ENCODE assay signal across 8 cellular contexts in genomic region chr14:34713681-34714319, GRCh38. TPM values are rescaled to one million over a fixed set of nuclear protein-coding genes. Genes with fewer than 3 reads are reported as not detected.
DNase-seq lines count a peak whose midpoint lies in the region; ATAC-seq and TF ChIP-seq lines count a peak whose summit lies in the region.

No MANE protein-coding gene starts in this region.

- peak; percentile 73 for DNase-seq in BJ (ENCODE audit: low read depth)
- peak; percentile 77 for DNase-seq in Karpas-422
- peak; percentile 31 to 42 for DNase-seq in activated CD4-positive, alpha-beta T cell treated with anti-CD3 and anti-CD28 coated beads, Interleukin-2, amount 50 U/mL, for 4 hours
- peak; percentile 32 to 66 for DNase-seq in erythroblast (lab: John Stamatoyannopoulos, UW)
- peak; percentile 68 for DNase-seq in stromal cell of bone marrow (ENCODE audit: low read depth)

- no peak for TF ChIP-seq POLR2A in erythroblast (IDR thresholded peaks at IDR 0.05; ENCODE audit: low read length)

- H3K36me3 ChIP-seq in BJ (ENCODE audit: control insufficient read depth, insufficient read depth, low read length) = no peaks in the 10 kb centered on the region
- H3K36me3 ChIP-seq in Karpas-422 (ENCODE audit: insufficient read depth, low read length) = peaks cover 8% of the 10 kb centered on the region; the same call in 1 of the 2 replicates
- no peaks in the 10 kb centered on the region for H3K36me3 ChIP-seq in mucosa of stomach (ENCODE audit: control insufficient read depth, insufficient read depth, low read length)

- H3K4me1 ChIP-seq in Karpas-422 (ENCODE audit: low read length) (peaks cover 51% of the 10 kb centered on the region), mucosa of stomach (ENCODE audit: control insufficient read depth, insufficient read depth, low read length) (peaks cover 7% of the 10 kb centered on the region)

- H3K79me2 ChIP-seq in Karpas-422 (ENCODE audit: low read length) = peaks cover 28% of the 10 kb centered on the region

- peak overlapping the region; percentile 97 for H3K4me2 ChIP-seq in Karpas-422 (ENCODE audit: low read depth, low read length, poor library complexity, severe bottlenecking)

- H3K9me3 ChIP-seq in Karpas-422 (ENCODE audit: low read length) (no peaks in the 10 kb centered on the region), mucosa of stomach (ENCODE audit: control insufficient read depth, low read length) (no peaks in the 10 kb centered on the region)

- ATAC-seq in GM19372 (IDR thresholded peaks at IDR 0.05; ENCODE audit: low read depth, unreplicated experiment) (peak; percentile 11), HG02884 (IDR thresholded peaks at IDR 0.05; ENCODE audit: unreplicated experiment) (no peak)

- peak overlapping the region; percentile 90 for H3K9ac ChIP-seq in Karpas-422 (ENCODE audit: low read length)
- H3K9ac ChIP-seq in mucosa of stomach (ENCODE audit: low read length) = peak overlapping the region; percentile 86

- TF ChIP-seq CTCF in BJ (IDR thresholded peaks at IDR 0.05; ENCODE audit: insufficient read depth, low read depth, low read length) = no peak

- H2AFZ ChIP-seq in Karpas-422 (ENCODE audit: low read length) = peak overlapping the region; percentile 87; the same call in 1 of the 2 replicates

- POLR2A ChIA-PET in BJ (lab: Charles Lee) = interaction anchor here (0.5 to 0.6 kb wide), 2 partner anchors 13 to 161 kb away, joined by 3 read pairs; no protein-coding TSS in a partner anchor

- H3K9me2 ChIP-seq in Karpas-422 (replicated peaks; ENCODE audit: insufficient read depth, low read length) = no peaks in the 10 kb centered on the region

- H3K27me3 ChIP-seq in BJ (ENCODE audit: control insufficient read depth, insufficient read depth, low read length) = no peaks in the 10 kb centered on the region
- H3K27me3 ChIP-seq in Karpas-422 (ENCODE audit: low read length) = no peaks in the 10 kb centered on the region
- H3K27me3 ChIP-seq in mucosa of stomach (ENCODE audit: control insufficient read depth, insufficient read depth, low read length) = no peaks in the 10 kb centered on the region

- H4K20me1 ChIP-seq in Karpas-422 (ENCODE audit: insufficient read depth, low read depth, low read length) = no peaks in the 10 kb centered on the region

- CTCF ChIA-PET in BJ (lab: Yijun Ruan, JAX) = interaction anchor here (6.0 kb wide), 1 partner anchor 9 kb away, joined by 34 read pairs; no protein-coding TSS in a partner anchor

- H3K4me3 ChIP-seq in BJ (ENCODE audit: low read depth, low read length) = peak overlapping the region; percentile 90
- H3K4me3 ChIP-seq in Karpas-422 (ENCODE audit: low read length) = peak overlapping the region; percentile 85
- peak overlapping the region; percentile 75 for H3K4me3 ChIP-seq in mucosa of stomach (ENCODE audit: low read length)

- peak overlapping the region; percentile 11; the same call in 1 of the 2 replicates for H3K27ac ChIP-seq in Karpas-422 (ENCODE audit: low read length)

RNA-seq across cellular contexts. Expression of gene CFL2, which starts 0.6 kb away (rescaled TPM):
- polyA plus RNA-seq in BJ (2011; rRNA removed) = 81.4 and 206 TPM in 2 replicates
- polyA minus RNA-seq in BJ (2011; rRNA and poly(A)+ RNA removed) = 48.4 and 65.7 TPM in 2 replicates
- 6.1 and 19.0 TPM in 2 replicates for total RNA-seq in Karpas-422 (2014; rRNA removed; shearing (Covaris generic); ENCODE audit: low replicate concordance)
